In the genomic region with DNA sequence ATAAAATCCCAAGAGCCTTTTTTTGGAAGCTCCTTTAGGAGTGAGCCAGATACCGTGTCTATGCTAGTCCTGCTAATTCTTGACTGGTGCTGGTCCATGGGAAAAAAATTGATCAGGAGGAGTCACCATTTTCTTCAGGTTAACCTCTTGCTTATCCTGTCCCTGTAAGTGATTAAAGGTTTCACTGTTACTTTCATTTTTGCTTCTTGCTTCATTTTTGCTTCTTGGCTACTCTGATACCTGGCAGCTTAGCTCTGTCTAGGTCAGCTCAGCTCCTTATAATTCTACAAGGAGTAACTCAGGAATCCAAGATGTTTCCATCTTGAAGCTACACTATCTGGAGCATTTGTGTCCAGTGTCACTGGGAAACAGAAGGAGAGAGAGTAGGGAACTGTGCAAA, we compare ENCODE assay signal across 18 cellular contexts. TPM values are rescaled to one million over a fixed set of nuclear protein-coding genes. Genes with fewer than 3 reads are reported as not detected.
A peak's percentile ranks its signal among the peaks of the same experiment; 100 is the strongest.
DNase-seq lines count a peak whose midpoint lies in the region; ATAC-seq and TF ChIP-seq lines count a peak whose summit lies in the region.
"Had no signal": no experiment of that assay in that cellular context is flagged by ENCODE, and none has a peak within 500 bp of the region (broad histone marks: within the 10 kb centered on the region; RNA-seq: fewer than 3 reads in every experiment).

No MANE protein-coding gene starts in this region.

- no peak overlapping the region for H3K27ac ChIP-seq in smooth muscle cell (ENCODE audit: low read depth)
- H3K27ac ChIP-seq: SJCRH30, uterus had no signal

- no peaks in the 10 kb centered on the region for H3K9me3 ChIP-seq in smooth muscle cell (replicated peaks; ENCODE audit: low read depth)
- H3K9me3 ChIP-seq: SJCRH30, uterus had no signal

- H3K9ac ChIP-seq in smooth muscle cell (ENCODE audit: low read depth), result no peak overlapping the region

- no peaks in the 10 kb centered on the region for H3K36me3 ChIP-seq in smooth muscle cell (ENCODE audit: low read depth)
- H3K36me3 ChIP-seq: SJCRH30, uterus had no signal

- H4K20me1 ChIP-seq in smooth muscle cell (ENCODE audit: low read depth), result no peaks in the 10 kb centered on the region

- H3K27me3 ChIP-seq in smooth muscle cell (ENCODE audit: low read depth), result no peaks in the 10 kb centered on the region
- H3K27me3 ChIP-seq: SJCRH30, uterus had no signal

- TF ChIP-seq CTCF in smooth muscle cell (IDR thresholded peaks at IDR 0.05; ENCODE audit: borderline replicate concordance, insufficient read depth, poor library complexity, severe bottlenecking), result no peak

- H3K4me2 ChIP-seq in smooth muscle cell, result no peak overlapping the region

- DNase-seq in smooth muscle cell (lab: John Stamatoyannopoulos, UW; ENCODE audit: unreplicated experiment) (no peak), NCI-H748 treated with DMSO at 0.1 percent for 48 hours (lab: John Stamatoyannopoulos, UW) (no peak)
- DNase-seq in activated naive CD4-positive, alpha-beta T cell treated with anti-CD3 and anti-CD28 coated beads, Interleukin-2, amount 50 U/mL, for 16 hours, result no peak
- DNase-seq: activated CD4-positive, alpha-beta T cell treated with anti-CD3 and anti-CD28 coated beads, Interleukin-2, amount 50 U/mL, for 1 hour; activated naive CD8-positive, alpha-beta T cell treated with anti-CD3 and anti-CD28 coated beads, Interleukin-2, amount 50 U/mL, for 24 hours; activated T-cell treated with anti-CD3 and anti-CD28 coated beads, Interleukin-2, amount 50 U/mL, for 48 hours; effector memory CD8-positive, alpha-beta T cell; KG1; naive thymus-derived CD4-positive, alpha-beta T cell; NCI-H1436; NCI-H226; SJCRH30; uterus had no signal

- H3K79me2 ChIP-seq in smooth muscle cell (ENCODE audit: low read depth), result no peaks in the 10 kb centered on the region

- H3K4me1 ChIP-seq in smooth muscle cell (ENCODE audit: low read depth), result no peaks in the 10 kb centered on the region
- H3K4me1 ChIP-seq: uterus had no signal

- no peaks in the 10 kb centered on the region for H3F3A ChIP-seq in smooth muscle cell (ENCODE audit: low read depth)

- H3K4me3 ChIP-seq in smooth muscle cell, result no peak overlapping the region
- H3K4me3 ChIP-seq: SJCRH30, uterus had no signal

- 97% methylated on average over 1 of the region's 1 CpG for WGBS in smooth muscle cell (ENCODE audit: low lambda C conversion rate)

- H2AFZ ChIP-seq in smooth muscle cell (ENCODE audit: low read depth), result no peak overlapping the region

- peak; percentile 77 for ATAC-seq in GM19035 (IDR thresholded peaks at IDR 0.05; ENCODE audit: unreplicated experiment)
- peak; percentile 66 for ATAC-seq in GM21723 (IDR thresholded peaks at IDR 0.05; ENCODE audit: unreplicated experiment)
- peak; percentile 56 for ATAC-seq in HG03108 (IDR thresholded peaks at IDR 0.05; ENCODE audit: unreplicated experiment)
- no peak for ATAC-seq in GM21528 (IDR thresholded peaks at IDR 0.05; ENCODE audit: low FRiP score, unreplicated experiment)
- ATAC-seq: activated naive CD8-positive, alpha-beta T cell treated with anti-CD3 and anti-CD28 coated beads, Interleukin-2, amount 50 U/mL, for 24 hours; effector memory CD8-positive, alpha-beta T cell; naive thymus-derived CD4-positive, alpha-beta T cell had no signal

RNA-seq across cellular contexts. Expression of a gene that starts 45.7 kb away (rescaled TPM):
- total RNA-seq in smooth muscle cell, result not detected in 2 replicates
- polyA plus RNA-seq in smooth muscle cell, result not detected in 2 replicates
- total RNA-seq: naive thymus-derived CD4-positive, alpha-beta T cell; SJCRH30 had no signal
- polyA plus RNA-seq: BJ; naive thymus-derived CD4-positive, alpha-beta T cell had no signal
